1 cellular context compared by ENCODE assay signal in genomic region chr17:74742153-74742515, GRCh38.
TF ChIP-seq lines count a peak whose summit lies in the region.

No MANE protein-coding gene starts in this region.

TF ChIP-seq in endothelial cell of umbilical vein, 7 proteins besides CTCF, POLR2A, EP300 and RAD21 (continued from another document):
- TF ChIP-seq GATA2 (IDR thresholded peaks at IDR 0.05; ENCODE audit: insufficient read depth, insufficient read length, low read depth, low read length) (no peak), POLR2AphosphoS5 (IDR thresholded peaks at IDR 0.05; ENCODE audit: insufficient read depth, low read depth, low read length) (no peak), EZH2 (IDR thresholded peaks at IDR 0.05; ENCODE audit: borderline replicate concordance, low read depth, low read length, severe bottlenecking) (no peak), FOS (IDR thresholded peaks at IDR 0.05; ENCODE audit: borderline replicate concordance, insufficient read depth, low read length) (no peak), MYC (IDR thresholded peaks at IDR 0.05; ENCODE audit: low read depth, low read length) (no peak), JUN (IDR thresholded peaks at IDR 0.05; ENCODE audit: borderline replicate concordance, insufficient read depth, insufficient read length, low read depth) (no peak)
